1 cellular context compared by ENCODE assay signal in genomic region chr2:178522950-178523595, GRCh38.
TF ChIP-seq lines count a peak whose summit lies in the region.

No MANE protein-coding gene starts in this region.

TF ChIP-seq in K562, 482 proteins besides CTCF, POLR2A, EP300 and RAD21 (continued from another document and continues in another):
- TF ChIP-seq, protein P1, sequence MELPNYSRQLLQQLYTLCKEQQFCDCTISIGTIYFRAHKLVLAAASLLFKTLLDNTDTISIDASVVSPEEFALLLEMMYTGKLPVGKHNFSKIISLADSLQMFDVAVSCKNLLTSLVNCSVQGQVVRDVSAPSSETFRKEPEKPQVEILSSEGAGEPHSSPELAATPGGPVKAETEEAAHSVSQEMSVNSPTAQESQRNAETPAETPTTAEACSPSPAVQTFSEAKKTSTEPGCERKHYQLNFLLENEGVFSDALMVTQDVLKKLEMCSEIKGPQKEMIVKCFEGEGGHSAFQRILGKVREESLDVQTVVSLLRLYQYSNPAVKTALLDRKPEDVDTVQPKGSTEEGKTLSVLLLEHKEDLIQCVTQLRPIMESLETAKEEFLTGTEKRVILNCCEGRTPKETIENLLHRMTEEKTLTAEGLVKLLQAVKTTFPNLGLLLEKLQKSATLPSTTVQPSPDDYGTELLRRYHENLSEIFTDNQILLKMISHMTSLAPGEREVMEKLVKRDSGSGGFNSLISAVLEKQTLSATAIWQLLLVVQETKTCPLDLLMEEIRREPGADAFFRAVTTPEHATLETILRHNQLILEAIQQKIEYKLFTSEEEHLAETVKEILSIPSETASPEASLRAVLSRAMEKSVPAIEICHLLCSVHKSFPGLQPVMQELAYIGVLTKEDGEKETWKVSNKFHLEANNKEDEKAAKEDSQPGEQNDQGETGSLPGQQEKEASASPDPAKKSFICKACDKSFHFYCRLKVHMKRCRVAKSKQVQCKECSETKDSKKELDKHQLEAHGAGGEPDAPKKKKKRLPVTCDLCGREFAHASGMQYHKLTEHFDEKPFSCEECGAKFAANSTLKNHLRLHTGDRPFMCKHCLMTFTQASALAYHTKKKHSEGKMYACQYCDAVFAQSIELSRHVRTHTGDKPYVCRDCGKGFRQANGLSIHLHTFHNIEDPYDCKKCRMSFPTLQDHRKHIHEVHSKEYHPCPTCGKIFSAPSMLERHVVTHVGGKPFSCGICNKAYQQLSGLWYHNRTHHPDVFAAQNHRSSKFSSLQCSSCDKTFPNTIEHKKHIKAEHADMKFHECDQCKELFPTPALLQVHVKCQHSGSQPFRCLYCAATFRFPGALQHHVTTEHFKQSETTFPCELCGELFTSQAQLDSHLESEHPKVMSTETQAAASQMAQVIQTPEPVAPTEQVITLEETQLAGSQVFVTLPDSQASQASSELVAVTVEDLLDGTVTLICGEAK (IDR thresholded peaks at IDR 0.05), result peak; percentile 95
- TF ChIP-seq, protein P1 (CRISPR knock-in tag; IDR thresholded peaks at IDR 0.05), result 0 out of 2 replicates have a peak, but pooled peaks have one; percentile 25
- TF ChIP-seq, protein P2, sequence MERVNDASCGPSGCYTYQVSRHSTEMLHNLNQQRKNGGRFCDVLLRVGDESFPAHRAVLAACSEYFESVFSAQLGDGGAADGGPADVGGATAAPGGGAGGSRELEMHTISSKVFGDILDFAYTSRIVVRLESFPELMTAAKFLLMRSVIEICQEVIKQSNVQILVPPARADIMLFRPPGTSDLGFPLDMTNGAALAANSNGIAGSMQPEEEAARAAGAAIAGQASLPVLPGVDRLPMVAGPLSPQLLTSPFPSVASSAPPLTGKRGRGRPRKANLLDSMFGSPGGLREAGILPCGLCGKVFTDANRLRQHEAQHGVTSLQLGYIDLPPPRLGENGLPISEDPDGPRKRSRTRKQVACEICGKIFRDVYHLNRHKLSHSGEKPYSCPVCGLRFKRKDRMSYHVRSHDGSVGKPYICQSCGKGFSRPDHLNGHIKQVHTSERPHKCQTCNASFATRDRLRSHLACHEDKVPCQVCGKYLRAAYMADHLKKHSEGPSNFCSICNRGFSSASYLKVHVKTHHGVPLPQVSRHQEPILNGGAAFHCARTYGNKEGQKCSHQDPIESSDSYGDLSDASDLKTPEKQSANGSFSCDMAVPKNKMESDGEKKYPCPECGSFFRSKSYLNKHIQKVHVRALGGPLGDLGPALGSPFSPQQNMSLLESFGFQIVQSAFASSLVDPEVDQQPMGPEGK (CRISPR knock-in tag; IDR thresholded peaks at IDR 0.05; ENCODE audit: borderline replicate concordance), result no peak
- TF ChIP-seq RHOXF2B (CRISPR knock-in tag; conservative IDR thresholded peaks at IDR 0.05) (no peak), ZNF253 (CRISPR knock-in tag; conservative IDR thresholded peaks at IDR 0.05) (no peak), YBX1 (IDR thresholded peaks at IDR 0.05) (no peak), MECOM (CRISPR knock-in tag; IDR thresholded peaks at IDR 0.05) (no peak), CHD4 (IDR thresholded peaks at IDR 0.05; ENCODE audit: insufficient read depth, insufficient replicate concordance, low read depth, low read length, poor library complexity, severe bottlenecking) (no peak), CREB5 (CRISPR knock-in tag; IDR thresholded peaks at IDR 0.05) (no peak), HNRNPL (IDR thresholded peaks at IDR 0.05; ENCODE audit: low read depth, low read length) (no peak), PHF8 (IDR thresholded peaks at IDR 0.05; ENCODE audit: borderline replicate concordance, low read length) (peak; percentile 95), SPI1 (IDR thresholded peaks at IDR 0.05; ENCODE audit: borderline replicate concordance, low read depth, low read length) (peak; percentile 32; the same call in 1 of the 2 replicates), SMARCA4 (IDR thresholded peaks at IDR 0.05) (no peak), ZNF12 (CRISPR knock-in tag; IDR thresholded peaks at IDR 0.05) (no peak), ELK3 (CRISPR knock-in tag; IDR thresholded peaks at IDR 0.05) (no peak), BCL6 (CRISPR knock-in tag; IDR thresholded peaks at IDR 0.05) (no peak), DACH1 (IDR thresholded peaks at IDR 0.05; ENCODE audit: partially characterized antibody) (no peak), HDAC3 (IDR thresholded peaks at IDR 0.05; ENCODE audit: borderline replicate concordance, partially characterized antibody) (no peak), BRD9 (IDR thresholded peaks at IDR 0.05; ENCODE audit: low read depth, partially characterized antibody) (no peak), ZNF316 (IDR thresholded peaks at IDR 0.05) (peak; percentile 16; the same call in 1 of the 2 replicates), NFATC3 (IDR thresholded peaks at IDR 0.05) (no peak), ZNF324 (CRISPR knock-in tag; IDR thresholded peaks at IDR 0.05) (no peak), ZNF639 (CRISPR knock-in tag; conservative IDR thresholded peaks at IDR 0.05 in 1 of 2, IDR thresholded peaks at IDR 0.05 in 1 of 2) (no peak), HMBOX1 (IDR thresholded peaks at IDR 0.05) (no peak), HMG20A (CRISPR knock-in tag; conservative IDR thresholded peaks at IDR 0.05) (no peak), SRSF1 (IDR thresholded peaks at IDR 0.05; ENCODE audit: low read depth, low read length) (no peak), ZNF717 (CRISPR knock-in tag; IDR thresholded peaks at IDR 0.05) (no peak), NELFE (IDR thresholded peaks at IDR 0.05; ENCODE audit: insufficient read depth, insufficient read length) (no peak), LEF1 (IDR thresholded peaks at IDR 0.05) (no peak), FUS (optimal IDR thresholded peaks at IDR 0.05; ENCODE audit: low read depth, low read length) (no peak), ZKSCAN3 (CRISPR knock-in tag; IDR thresholded peaks at IDR 0.05) (no peak), ZSCAN32 (CRISPR knock-in tag; IDR thresholded peaks at IDR 0.05) (peak; percentile 34; the same call in 1 of the 2 replicates), KLF6 (CRISPR knock-in tag; IDR thresholded peaks at IDR 0.05; ENCODE audit: borderline replicate concordance) (no peak), PTRF (tag; IDR thresholded peaks at IDR 0.05) (no peak), GATA2 (CRISPR knock-in tag; IDR thresholded peaks at IDR 0.05) (no peak), NR2C1 (IDR thresholded peaks at IDR 0.05) (peak; percentile 35; the same call in 1 of the 2 replicates), NR2C1 (tag; IDR thresholded peaks at IDR 0.05) (no peak), MAZ (CRISPR knock-in tag; conservative IDR thresholded peaks at IDR 0.05 in 1 of 2, IDR thresholded peaks at IDR 0.05 in 1 of 2) (peak; percentile 90 to 95), ZNF197 (CRISPR knock-in tag; IDR thresholded peaks at IDR 0.05; ENCODE audit: low read depth) (no peak), KAT2B (IDR thresholded peaks at IDR 0.05; ENCODE audit: low read depth, low read length) (no peak)
- TF ChIP-seq, protein P3, sequence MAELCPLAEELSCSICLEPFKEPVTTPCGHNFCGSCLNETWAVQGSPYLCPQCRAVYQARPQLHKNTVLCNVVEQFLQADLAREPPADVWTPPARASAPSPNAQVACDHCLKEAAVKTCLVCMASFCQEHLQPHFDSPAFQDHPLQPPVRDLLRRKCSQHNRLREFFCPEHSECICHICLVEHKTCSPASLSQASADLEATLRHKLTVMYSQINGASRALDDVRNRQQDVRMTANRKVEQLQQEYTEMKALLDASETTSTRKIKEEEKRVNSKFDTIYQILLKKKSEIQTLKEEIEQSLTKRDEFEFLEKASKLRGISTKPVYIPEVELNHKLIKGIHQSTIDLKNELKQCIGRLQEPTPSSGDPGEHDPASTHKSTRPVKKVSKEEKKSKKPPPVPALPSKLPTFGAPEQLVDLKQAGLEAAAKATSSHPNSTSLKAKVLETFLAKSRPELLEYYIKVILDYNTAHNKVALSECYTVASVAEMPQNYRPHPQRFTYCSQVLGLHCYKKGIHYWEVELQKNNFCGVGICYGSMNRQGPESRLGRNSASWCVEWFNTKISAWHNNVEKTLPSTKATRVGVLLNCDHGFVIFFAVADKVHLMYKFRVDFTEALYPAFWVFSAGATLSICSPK (IDR thresholded peaks at IDR 0.05; ENCODE audit: borderline replicate concordance), result no peak
- TF ChIP-seq, protein P4, sequence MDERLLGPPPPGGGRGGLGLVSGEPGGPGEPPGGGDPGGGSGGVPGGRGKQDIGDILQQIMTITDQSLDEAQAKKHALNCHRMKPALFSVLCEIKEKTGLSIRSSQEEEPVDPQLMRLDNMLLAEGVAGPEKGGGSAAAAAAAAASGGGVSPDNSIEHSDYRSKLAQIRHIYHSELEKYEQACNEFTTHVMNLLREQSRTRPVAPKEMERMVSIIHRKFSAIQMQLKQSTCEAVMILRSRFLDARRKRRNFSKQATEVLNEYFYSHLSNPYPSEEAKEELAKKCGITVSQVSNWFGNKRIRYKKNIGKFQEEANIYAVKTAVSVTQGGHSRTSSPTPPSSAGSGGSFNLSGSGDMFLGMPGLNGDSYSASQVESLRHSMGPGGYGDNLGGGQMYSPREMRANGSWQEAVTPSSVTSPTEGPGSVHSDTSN (CRISPR knock-in tag; IDR thresholded peaks at IDR 0.05; ENCODE audit: low read depth), result no peak
- TF ChIP-seq, protein P4 (tag; conservative IDR thresholded peaks at IDR 0.05; ENCODE audit: low read depth), result no peak
